ENCODE assay signal across 8 cellular contexts in the genomic region with DNA sequence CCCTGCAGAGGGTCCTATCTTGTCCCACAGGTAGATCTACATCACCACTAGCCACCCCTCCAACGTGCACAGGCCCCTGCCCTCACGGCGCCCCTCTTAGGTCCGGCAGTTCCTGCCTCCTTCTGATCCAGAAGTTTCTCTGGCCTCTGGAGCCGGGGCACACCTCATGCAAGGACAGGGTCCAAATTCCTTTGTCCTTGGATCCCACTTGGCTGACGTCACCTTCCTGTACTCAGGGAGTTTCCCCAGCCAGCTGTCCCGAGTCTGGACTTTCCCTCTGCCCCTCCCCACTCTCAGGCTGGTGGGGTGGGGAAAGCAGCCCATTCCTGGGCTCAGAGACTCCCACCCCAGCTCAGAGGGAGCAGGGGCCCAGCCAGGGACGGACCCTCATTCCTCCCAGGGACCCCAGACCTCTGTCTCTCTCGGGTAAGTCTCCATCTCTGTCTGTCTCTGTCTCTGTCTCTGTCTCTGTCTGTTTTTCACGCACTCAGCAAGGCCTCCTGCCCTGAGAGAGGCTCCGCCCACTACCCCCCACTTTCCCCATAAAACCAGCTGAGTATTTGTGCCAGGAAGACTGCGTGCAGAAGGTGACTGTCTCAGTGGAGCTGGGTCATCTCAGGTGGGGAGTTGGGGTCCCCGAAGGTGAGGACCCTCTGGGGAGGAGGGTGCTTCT. TPM values are rescaled to one million over a fixed set of nuclear protein-coding genes. Genes with fewer than 3 reads are reported as not detected.
DNase-seq lines count a peak whose midpoint lies in the region; ATAC-seq, FAIRE-seq and TF ChIP-seq lines count a peak whose summit lies in the region.

A gene with protein sequence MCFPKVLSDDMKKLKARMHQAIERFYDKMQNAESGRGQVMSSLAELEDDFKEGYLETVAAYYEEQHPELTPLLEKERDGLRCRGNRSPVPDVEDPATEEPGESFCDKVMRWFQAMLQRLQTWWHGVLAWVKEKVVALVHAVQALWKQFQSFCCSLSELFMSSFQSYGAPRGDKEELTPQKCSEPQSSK (plus strand): TSS at position 572 of the 673 bp plus-strand sequence. CDS start 172 bp downstream, outside the sequence.

- intact Hi-C loops in Right ventricle myocardium inferior (cut with DNase I), result no loop called here

- peak within 1 kb of the TSS; percentile 99 for H3K27ac Mint-ChIP-seq in activated T-helper 17 cell treated with anti-CD3 and anti-CD28 coated beads, Interleukin-2, amount 50 U/mL, for 72 hours

- H3K4me1 Mint-ChIP-seq in activated T-helper 17 cell treated with anti-CD3 and anti-CD28 coated beads, Interleukin-2, amount 50 U/mL, for 72 hours, result peaks cover 31% of the 10 kb centered on the region

- 6 to 27% (median 12%) methylated on average over 12 to 13 of the region's 13 CpGs for WGBS in small intestine, 3 donors

- TF ChIP-seq CTCF in BJ (IDR thresholded peaks at IDR 0.05; ENCODE audit: insufficient read depth, low read depth, low read length), result no peak
- TF ChIP-seq CTCF in LNCaP clone FGC (IDR thresholded peaks at IDR 0.05; ENCODE audit: control insufficient read depth, extremely low read depth, insufficient read depth), result no peak

- no peaks in the 10 kb centered on the region for H3K9me3 ChIP-seq in small intestine (ENCODE audit: control insufficient read depth, low read depth)

- ATAC-seq in activated T-helper 17 cell treated with anti-CD3 and anti-CD28 coated beads, Interleukin-2, amount 50 U/mL, for 72 hours (replicated peaks), result peak; percentile 64
- ATAC-seq in Right ventricle myocardium inferior (peak; percentile 73), HG03039 (IDR thresholded peaks at IDR 0.05; ENCODE audit: unreplicated experiment) (no peak)

- peaks cover 58% of the 10 kb centered on the region for H3K36me3 Mint-ChIP-seq in activated T-helper 17 cell treated with anti-CD3 and anti-CD28 coated beads, Interleukin-2, amount 50 U/mL, for 72 hours (ENCODE audit: low read depth)

- peaks cover 4 to 6% of the 10 kb centered on the region in 2 donors for H3K4me1 ChIP-seq in small intestine (ENCODE audit: control insufficient read depth in 2 of 2, insufficient read depth in 1 of 2, low read depth in 1 of 2, low read length in 1 of 2)

- H3K36me3 ChIP-seq in BJ (ENCODE audit: control insufficient read depth, insufficient read depth, low read length) (no peaks in the 10 kb centered on the region), small intestine (ENCODE audit: control insufficient read depth in 2 of 2, insufficient read depth in 2 of 2, low read length in 2 of 2) (peaks cover 0 to 11% of the 10 kb centered on the region in 2 donors)

- no peaks in the 10 kb centered on the region for H3K27me3 Mint-ChIP-seq in activated T-helper 17 cell treated with anti-CD3 and anti-CD28 coated beads, Interleukin-2, amount 50 U/mL, for 72 hours

- H3K9me3 Mint-ChIP-seq in activated T-helper 17 cell treated with anti-CD3 and anti-CD28 coated beads, Interleukin-2, amount 50 U/mL, for 72 hours, result no peaks in the 10 kb centered on the region

- H3K27me3 ChIP-seq in BJ (ENCODE audit: control insufficient read depth, insufficient read depth, low read length) (no peaks in the 10 kb centered on the region), small intestine (ENCODE audit: control insufficient read depth in 2 of 2, insufficient read depth in 2 of 2, low read length in 2 of 2) (no peaks in the 10 kb centered on the region)

- DNase-seq in BJ (ENCODE audit: low read depth) (peak; percentile 9), LNCaP clone FGC (ENCODE audit: low read depth) (no peak), Right ventricle myocardium inferior (ENCODE audit: missing footprints) (no peak), small intestine (peak; percentile 98), SKM-1 treated with dmso at 0.1 percent for 144 hours (lab: John Stamatoyannopoulos, UW; ENCODE audit: unreplicated experiment) (no peak), NOMO-1 treated with dmso at 0.1 percent for 144 hours (lab: John Stamatoyannopoulos, UW; ENCODE audit: unreplicated experiment) (no peak)

- POLR2A ChIA-PET in BJ (lab: Charles Lee), result no interaction called here

- CTCF ChIA-PET in BJ (lab: Yijun Ruan, JAX), result interaction anchor here (3.0 kb wide), 1 partner anchor 65 kb away, joined by 12 read pairs; no protein-coding TSS in a partner anchor

- FAIRE-seq in small intestine (lab: Jason Lieb, UNC), result no peak

- peak within 1 kb of the TSS; percentile 100 for H3K4me3 Mint-ChIP-seq in activated T-helper 17 cell treated with anti-CD3 and anti-CD28 coated beads, Interleukin-2, amount 50 U/mL, for 72 hours

- H3K4me3 ChIP-seq in BJ (ENCODE audit: low read depth, low read length) (no peak within 1 kb of the TSS), LNCaP clone FGC (ENCODE audit: low read depth, low read length) (0 out of 2 replicates have a peak within 1 kb of the TSS, but pooled peaks have one; percentile 9), small intestine (ENCODE audit: low read depth in 1 of 2, low read length in 2 of 2) (peak within 1 kb of the TSS; percentile 38 to 56)

- peak within 1 kb of the TSS; percentile 86 to 87 for H3K27ac ChIP-seq in small intestine (ENCODE audit: low read depth in 1 of 2, low read length in 1 of 2)

RNA-seq across cellular contexts. Expression of the gene that starts here (rescaled TPM):
- 11.3 and 18.1 TPM in 2 replicates for polyA plus RNA-seq in BJ (2011; rRNA removed)
- polyA minus RNA-seq in BJ (2011; rRNA and poly(A)+ RNA removed), result 6.4 and 10.9 TPM in 2 replicates
- total RNA-seq in activated T-helper 17 cell treated with anti-CD3 and anti-CD28 coated beads, Interleukin-2, amount 50 U/mL, for 72 hours, result 1,000 to 10,000 TPM; 3,603 to 3,666 TPM
- total RNA-seq in Right ventricle myocardium inferior, result 57.8 TPM
- polyA plus RNA-seq in small intestine, result 1,000 to 10,000 TPM in 1 of 3 donors, 100 to 1,000 TPM in 2; 209 to 1,061 (median 804) TPM

Comparison
In these comparisons a context has a peak if more than half of its experiments do, and no peak if none do; other contexts are left out.
1. RNA of the gene that starts here (total RNA-seq): 3,603 to 3,666 TPM in activated T-helper 17 cell treated with anti-CD3 and anti-CD28 coated beads, Interleukin-2, amount 50 U/mL, for 72 hours; 57.8 TPM in Right ventricle myocardium inferior (single experiment); every median in the first group is over 10 times any median in the second.
2. RNA of the gene that starts here (polyA plus RNA-seq): 209 to 1,061 TPM in small intestine; 11.3 to 18.1 TPM in BJ; every median in the first group is over 10 times any median in the second.
3. DNase-seq: peak in BJ (single experiment) and small intestine (single experiment); none in LNCaP clone FGC (single experiment), Right ventricle myocardium inferior (single experiment), SKM-1 treated with dmso at 0.1 percent for 144 hours (single experiment) and NOMO-1 treated with dmso at 0.1 percent for 144 hours (single experiment).